Comparison of ENCODE assay signal across 23 cellular contexts in genomic region chr11:64539239-64539638, GRCh38. TPM values are rescaled to one million over a fixed set of nuclear protein-coding genes. Genes with fewer than 3 reads are reported as not detected.
"Had no signal": no experiment of that assay in that cellular context is flagged by ENCODE, and none has a peak within 500 bp of the region (broad histone marks: within the 10 kb centered on the region; RNA-seq: fewer than 3 reads in every experiment).

No MANE protein-coding gene starts in this region.

- H3K27ac ChIP-seq: tibial artery, vagina, WERI-Rb-1 had no signal

- H3K9me3 ChIP-seq: tibial artery, vagina had no signal

- H3K36me3 Mint-ChIP-seq: mesothelial cell of epicardium had no signal

- H3K27me3 ChIP-seq: vagina had no signal

- H3K4me3 ChIP-seq: lung, tibial artery, vagina had no signal

- H3K4me1 ChIP-seq: vagina had no signal

- DNase-seq: activated CD4-positive, alpha-beta T cell treated with anti-CD3 and anti-CD28 coated beads, Interleukin-2, amount 50 U/mL, for 48 hours; activated naive CD4-positive, alpha-beta T cell treated with Interleukin-2 at 50 U/mL for 16 hours; cortex of kidney; erythroblast; foreskin melanocyte; glutamatergic neuron; hippocampal formation; islet precursor cell; nephron progenitor cell; occipital lobe; retina; stimulated activated CD4-positive, alpha-beta T cell treated with anti-CD3 and anti-CD28 coated beads, Interleukin-1b, Interleukin-23, amount 100 ng/mL, for 48 hours; stimulated activated CD8-positive, alpha-beta memory T cell treated with anti-CD3 and anti-CD28 coated beads, Interleukin-4, amount 100 ng/mL, for 48 hours; stimulated activated naive CD4-positive, alpha-beta T cell treated with Interleukin-2 at 50 U/mL for 16 hours; T-helper 2 cell; tibial artery; WERI-Rb-1 had no signal

- H3K4me3 Mint-ChIP-seq: activated T-helper 17 cell treated with anti-CD3 and anti-CD28 coated beads, Interleukin-2, amount 50 U/mL, for 72 hours; mesothelial cell of epicardium; nephron progenitor cell had no signal

- H3K36me3 ChIP-seq: tibial artery, vagina, WERI-Rb-1 had no signal

- H3K4me1 Mint-ChIP-seq: activated T-helper 17 cell treated with anti-CD3 and anti-CD28 coated beads, Interleukin-2, amount 50 U/mL, for 72 hours had no signal

- H3K27ac Mint-ChIP-seq: activated T-helper 17 cell treated with anti-CD3 and anti-CD28 coated beads, Interleukin-2, amount 50 U/mL, for 72 hours; mesothelial cell of epicardium; nephron progenitor cell had no signal

- H3K9me3 Mint-ChIP-seq: activated T-helper 17 cell treated with anti-CD3 and anti-CD28 coated beads, Interleukin-2, amount 50 U/mL, for 72 hours had no signal

RNA-seq across cellular contexts. Expression of gene SLC22A11, which starts 16.5 kb away (rescaled TPM):
- total RNA-seq: activated T-helper 17 cell treated with anti-CD3 and anti-CD28 coated beads, Interleukin-2, amount 50 U/mL, for 72 hours; lung; myocyte; occipital lobe; subcutaneous adipose tissue had no signal

RNA-seq across cellular contexts. Expression of gene SLC22A12, which starts 51.8 kb away (rescaled TPM):
- total RNA-seq: activated T-helper 17 cell treated with anti-CD3 and anti-CD28 coated beads, Interleukin-2, amount 50 U/mL, for 72 hours; lung; mesothelial cell of epicardium; myocyte; occipital lobe; subcutaneous adipose tissue; vagina had no signal
- polyA plus RNA-seq: lung had no signal
